ENCODE assay signal across 17 cellular contexts in the genomic region with DNA sequence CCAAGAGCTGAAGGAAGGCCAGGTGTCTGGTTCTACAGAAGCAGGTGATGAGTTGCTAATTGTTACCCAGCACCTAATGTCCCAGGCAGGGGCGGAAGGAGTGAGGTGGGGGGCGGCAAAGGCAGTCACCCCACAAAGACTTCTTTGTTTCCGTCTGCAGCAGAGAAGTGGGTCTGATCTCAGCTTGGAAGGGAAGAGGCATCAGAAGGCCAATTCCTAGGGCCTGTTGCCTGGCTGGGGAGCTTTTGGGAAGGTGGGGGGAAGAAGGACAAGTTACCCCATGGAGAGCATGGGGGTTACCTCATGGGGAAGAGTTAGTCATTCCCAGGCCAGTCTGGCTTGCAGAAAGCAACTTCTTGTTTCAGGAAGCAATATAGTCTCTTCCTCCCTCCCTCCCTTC. TPM values are rescaled to one million over a fixed set of nuclear protein-coding genes. Genes with fewer than 3 reads are reported as not detected.
DNase-seq lines count a peak whose midpoint lies in the region; ATAC-seq and TF ChIP-seq lines count a peak whose summit lies in the region.
"Had no signal": no experiment of that assay in that cellular context is flagged by ENCODE, and none has a peak within 500 bp of the region (broad histone marks: within the 10 kb centered on the region; RNA-seq: fewer than 3 reads in every experiment).

No MANE protein-coding gene starts in this region.

- no peaks in the 10 kb centered on the region for H3F3A ChIP-seq in neural progenitor cell (ENCODE audit: low read depth)

- H3K27me3 Mint-ChIP-seq in neural progenitor cell (ENCODE audit: insufficient read depth, low read depth): peaks cover 23% of the 10 kb centered on the region

- no peak overlapping the region for H3K4me3 Mint-ChIP-seq in neural progenitor cell
- H3K4me3 Mint-ChIP-seq: CD8-positive, alpha-beta T cell had no signal

- no peak for DNase-seq in left ventricle myocardium superior
- no peak for DNase-seq in cardiac septum (ENCODE audit: low spot score)
- peak in 17 of 61 donors; percentile 20 to 75 (median 58) for DNase-seq in caudate nucleus (lab: John Stamatoyannopoulos, UW)
- no peak for DNase-seq in neural progenitor cell (ENCODE audit: low spot score)
- DNase-seq in iPS-NIHi7 (ENCODE audit: extremely low spot score): no peak
- DNase-seq in DMS53 treated with DMSO at 0.1 percent for 48 hours (lab: John Stamatoyannopoulos, UW; ENCODE audit: unreplicated experiment): no peak
- DNase-seq: CD8-positive, alpha-beta T cell; H7; IMR-90; Kasumi-1; MG63; NCI-H1048; NCI-H1694; NCI-H748 treated with DMSO at 0.1 percent for 48 hours; NK-92 treated with Interleukin-12 subunit alpha and Interleukin-12 subunit beta, amount 100 ng/mL, for 24 hours; Peyer's patch had no signal

- H3K27me3 ChIP-seq in neural progenitor cell: no peaks in the 10 kb centered on the region
- H3K27me3 ChIP-seq: MG63, Peyer's patch had no signal

- H3K4me3 ChIP-seq in neural progenitor cell: no peak overlapping the region
- H3K4me3 ChIP-seq: MG63, Peyer's patch had no signal

- H3K27ac ChIP-seq in caudate nucleus (ENCODE audit: low read depth, low read length) (peak overlapping the region; percentile 26), neural progenitor cell (no peak overlapping the region)
- H3K27ac ChIP-seq: Peyer's patch had no signal

- H3K9ac ChIP-seq in neural progenitor cell: no peak overlapping the region

- no peaks in the 10 kb centered on the region for H3K36me3 Mint-ChIP-seq in neural progenitor cell
- H3K36me3 Mint-ChIP-seq: CD8-positive, alpha-beta T cell had no signal

- no peak overlapping the region for H3K27ac Mint-ChIP-seq in neural progenitor cell
- H3K27ac Mint-ChIP-seq: CD8-positive, alpha-beta T cell had no signal

- H3K79me2 ChIP-seq in neural progenitor cell (ENCODE audit: low read depth): no peaks in the 10 kb centered on the region

- peak overlapping the region; percentile 42 for H3K4me2 ChIP-seq in neural progenitor cell

- no peaks in the 10 kb centered on the region for H3K9me3 ChIP-seq in neural progenitor cell (ENCODE audit: low read depth)
- H3K9me3 ChIP-seq: MG63, Peyer's patch had no signal

- ATAC-seq in left ventricle myocardium superior: peak; percentile 41
- no peak for ATAC-seq in GM19395 (IDR thresholded peaks at IDR 0.05; ENCODE audit: unreplicated experiment)
- ATAC-seq: CD8-positive, alpha-beta T cell had no signal

- peaks cover 5% of the 10 kb centered on the region for H4K20me1 ChIP-seq in neural progenitor cell (ENCODE audit: low read depth)

- no peak overlapping the region for H2AFZ ChIP-seq in neural progenitor cell (replicated peaks)

- intact Hi-C loops in left ventricle myocardium superior (cut with micrococcal nuclease): no loop called here
- intact Hi-C loops in cardiac septum (cut with DNase I): no loop called here

- no peaks in the 10 kb centered on the region for H3K9me3 Mint-ChIP-seq in neural progenitor cell
- H3K9me3 Mint-ChIP-seq: CD8-positive, alpha-beta T cell had no signal

- H3K4me1 Mint-ChIP-seq in neural progenitor cell: no peaks in the 10 kb centered on the region

- TF ChIP-seq CTCF in neural progenitor cell (IDR thresholded peaks at IDR 0.05): no peak

- peaks cover 13% of the 10 kb centered on the region for H3K4me1 ChIP-seq in neural progenitor cell
- H3K4me1 ChIP-seq: Peyer's patch had no signal

- no peaks in the 10 kb centered on the region for H3K36me3 ChIP-seq in neural progenitor cell
- H3K36me3 ChIP-seq: MG63, Peyer's patch had no signal

RNA-seq across cellular contexts. Expression of a gene that starts 10.9 kb away (rescaled TPM):
- total RNA-seq in left ventricle myocardium superior (1.8 TPM), cardiac septum (1.00 TPM), neural progenitor cell (ENCODE audit: low replicate concordance) (1.7 and 6.9 TPM in 2 replicates)
- total RNA-seq: CD8-positive, alpha-beta T cell; IMR-90; Peyer's patch had no signal
